In genomic region chr19:55370305-55370988, GRCh38 we compare ENCODE assay signal across 1 cellular context.
A peak's percentile ranks its signal among the peaks of the same experiment; 100 is the strongest.
TF ChIP-seq lines count a peak whose summit lies in the region.

Gene IL11 (minus strand): TSS chr19:55370463. CDS start chr19:55370310, 153 bp downstream.

TF ChIP-seq in A549, 52 proteins besides CTCF, POLR2A, EP300 and RAD21 (continued from another document):
- no peak for TF ChIP-seq USF2 (IDR thresholded peaks at IDR 0.05)
- TF ChIP-seq HOXB13 (CRISPR knock-in tag; IDR thresholded peaks at IDR 0.05; ENCODE audit: low read depth) = peak; percentile 10; the same call in 1 of the 2 replicates
- TF ChIP-seq HES2 (IDR thresholded peaks at IDR 0.05) = no peak
- TF ChIP-seq GATA3 (IDR thresholded peaks at IDR 0.05; ENCODE audit: borderline replicate concordance) = 0 out of 2 replicates have a peak, but pooled peaks have one; percentile 29
- no peak for TF ChIP-seq MAFK (IDR thresholded peaks at IDR 0.05; ENCODE audit: partially characterized antibody)
- TF ChIP-seq ATOH8 (CRISPR knock-in tag; IDR thresholded peaks at IDR 0.05; ENCODE audit: low read depth) = peak; percentile 8; the same call in 1 of the 2 replicates
- no peak; the same call in 1 of the 2 replicates for TF ChIP-seq HOXB5 (CRISPR knock-in tag; IDR thresholded peaks at IDR 0.05)
- TF ChIP-seq SREBF2 (IDR thresholded peaks at IDR 0.05) = no peak
- TF ChIP-seq FOSB (CRISPR knock-in tag; IDR thresholded peaks at IDR 0.05) = no peak
- TF ChIP-seq KDM5A (IDR thresholded peaks at IDR 0.05) = no peak
- TF ChIP-seq HDAC2 (IDR thresholded peaks at IDR 0.05) = no peak
- no peak for TF ChIP-seq ZSCAN20 (CRISPR knock-in tag; IDR thresholded peaks at IDR 0.05)
- no peak for TF ChIP-seq PBX3 (IDR thresholded peaks at IDR 0.05)
- peak; percentile 62 for TF ChIP-seq MAX (IDR thresholded peaks at IDR 0.05)
- no peak for TF ChIP-seq ZFP36 (IDR thresholded peaks at IDR 0.05; ENCODE audit: borderline replicate concordance, partially characterized antibody)
- no peak for TF ChIP-seq ZNF302 (CRISPR knock-in tag; IDR thresholded peaks at IDR 0.05)
- no peak for TF ChIP-seq ESRRA (IDR thresholded peaks at IDR 0.05; ENCODE audit: borderline replicate concordance, low read length)
- no peak for TF ChIP-seq ELK1 (IDR thresholded peaks at IDR 0.05; ENCODE audit: low read depth, low read length)
- no peak for TF ChIP-seq REST (IDR thresholded peaks at IDR 0.05)
- no peak for TF ChIP-seq RFX5 (IDR thresholded peaks at IDR 0.05)
- no peak for TF ChIP-seq RARB (CRISPR knock-in tag; IDR thresholded peaks at IDR 0.05)
TF ChIP-seq in A549: peak in this region for 9.
